Comparison of ENCODE assay signal across 17 cellular contexts in the genomic region with DNA sequence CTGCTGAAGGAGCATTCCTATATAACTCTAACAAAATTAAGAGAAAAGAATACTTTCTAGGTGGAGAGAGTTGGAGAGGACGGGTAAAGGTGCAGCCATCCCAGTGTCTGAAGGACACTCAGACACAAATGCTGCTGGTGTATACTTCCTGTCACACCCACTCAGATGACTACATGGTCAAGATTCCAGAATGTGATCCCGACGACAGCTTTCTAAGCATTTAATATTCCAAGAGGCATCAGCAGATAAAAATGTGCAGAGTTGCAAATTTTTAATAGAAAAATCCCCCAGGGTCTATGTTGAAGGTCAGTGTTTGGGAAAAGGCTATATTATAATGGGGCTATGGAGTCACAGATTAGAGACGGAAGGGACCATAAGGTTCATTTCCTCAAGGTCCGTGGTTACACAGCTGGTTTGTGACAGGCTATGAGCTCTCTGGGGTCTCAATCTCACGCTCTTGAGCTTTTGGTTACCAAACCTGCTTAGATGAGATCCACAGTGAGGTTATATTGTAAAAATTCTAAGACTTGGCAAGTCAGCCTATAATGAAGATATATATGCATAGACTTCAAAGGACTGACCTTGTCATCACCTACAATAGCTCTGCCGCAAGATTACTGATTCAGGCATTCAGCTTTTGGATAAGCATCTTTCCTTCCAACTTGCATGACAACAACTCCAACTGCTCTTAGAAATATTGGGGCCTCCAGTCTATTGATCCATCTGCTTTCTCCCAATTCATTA. TPM values are rescaled to one million over a fixed set of nuclear protein-coding genes. Genes with fewer than 3 reads are reported as not detected.
DNase-seq lines count a peak whose midpoint lies in the region; ATAC-seq, FAIRE-seq and TF ChIP-seq lines count a peak whose summit lies in the region.
"Had no signal": no experiment of that assay in that cellular context is flagged by ENCODE, and none has a peak within 500 bp of the region (broad histone marks: within the 10 kb centered on the region; RNA-seq: fewer than 3 reads in every experiment).

No MANE protein-coding gene starts in this region.

- H2AFZ ChIP-seq in HepG2 (ENCODE audit: low read length) (no peak overlapping the region), mesenchymal stem cell (ENCODE audit: low read depth, low read length) (no peak overlapping the region)

- no peak overlapping the region for H2BK120ac ChIP-seq in mesenchymal stem cell (ENCODE audit: low read depth, low read length)

- H3K27me3 ChIP-seq in HepG2 (ENCODE audit: control insufficient read depth in 1 of 2, insufficient read depth in 2 of 2, low read length in 2 of 2) = no peaks in the 10 kb centered on the region
- no peaks in the 10 kb centered on the region for H3K27me3 ChIP-seq in right lobe of liver
- H3K27me3 ChIP-seq in mesenchymal stem cell (ENCODE audit: control insufficient read depth in 1 of 2, insufficient read depth in 1 of 2, low read length in 2 of 2) = no peaks in the 10 kb centered on the region
- H3K27me3 ChIP-seq: upper lobe of left lung had no signal

- in situ Hi-C loops in HepG2 (cut with HindIII; ENCODE audit: extremely low pct_ligation_motif_present, low pct_unique_long_range_greater_than_20kb) = no loop called here

- FAIRE-seq in HepG2 (lab: Jason Lieb, UNC) = no peak
- FAIRE-seq: A204.1, H54, kidney had no signal

- no peak for TF ChIP-seq RAD21 in HepG2 (CRISPR knock-in tag; IDR thresholded peaks at IDR 0.05)

- BruUV-seq in HepG2 (replicated peaks; lab: Mats Ljungman, UMichigan) = no TSS peak

- H3K9ac ChIP-seq in HepG2 (ENCODE audit: insufficient read depth, low read depth, low read length) (peak overlapping the region; percentile 47; the same call in 1 of the 2 replicates), mesenchymal stem cell (ENCODE audit: low read length) (no peak overlapping the region)
- H3K9ac ChIP-seq: KMS-11 had no signal

- no peak for TF ChIP-seq POLR2A in HepG2 (IDR thresholded peaks at IDR 0.05; ENCODE audit: insufficient read depth in 1 of 2, low read depth in 2 of 2, low read length in 2 of 2)
- TF ChIP-seq POLR2A in right lobe of liver (IDR thresholded peaks at IDR 0.05) = no peak

- H2AK5ac ChIP-seq in mesenchymal stem cell (ENCODE audit: low read length, severe bottlenecking) = peak overlapping the region; percentile 55

- peak overlapping the region; percentile 70 for H3K4me2 ChIP-seq in HepG2 (ENCODE audit: low read depth, low read length)
- H3K4me2 ChIP-seq in mesenchymal stem cell (ENCODE audit: low read length, poor library complexity, severe bottlenecking) = peak overlapping the region; percentile 34
- H3K4me2 ChIP-seq: KMS-11 had no signal

- ATAC-seq in HepG2 (no peak), right lobe of liver (no peak), HG03039 (IDR thresholded peaks at IDR 0.05; ENCODE audit: unreplicated experiment) (no peak), HG03196 (IDR thresholded peaks at IDR 0.05; ENCODE audit: unreplicated experiment) (no peak), HG03460 (IDR thresholded peaks at IDR 0.05; ENCODE audit: unreplicated experiment) (no peak)

- TF ChIP-seq EP300 in HepG2 (IDR thresholded peaks at IDR 0.05; ENCODE audit: low read depth in 2 of 2, low read length in 2 of 2) (no peak), HepG2 (CRISPR knock-in tag; IDR thresholded peaks at IDR 0.05; ENCODE audit: borderline replicate concordance) (no peak)

- peak overlapping the region in 2 of 3 experiments; percentile 39 to 47; a peak in 2 of 6 replicates for H3K4me3 ChIP-seq in HepG2 (replicated peaks in 1 of 3; ENCODE audit: insufficient read depth in 1 of 3, low read depth in 2 of 3, low read length in 3 of 3)
- H3K4me3 ChIP-seq in right lobe of liver = no peak overlapping the region
- peak overlapping the region in 1 of 2 experiments; percentile 1 for H3K4me3 ChIP-seq in mesenchymal stem cell (ENCODE audit: insufficient read depth in 1 of 2, low read depth in 1 of 2, low read length in 2 of 2)
- H3K4me3 ChIP-seq: upper lobe of left lung had no signal

- H4K91ac ChIP-seq in mesenchymal stem cell (ENCODE audit: low read length) = no peak overlapping the region

- H4K20me1 ChIP-seq in HepG2 (ENCODE audit: insufficient read depth, low read length) = no peaks in the 10 kb centered on the region

- H2BK12ac ChIP-seq in mesenchymal stem cell (ENCODE audit: low read length in 2 of 2) = no peak overlapping the region

- H3K36me3 ChIP-seq in HepG2 (replicated peaks in 1 of 2; ENCODE audit: control insufficient read depth in 1 of 2, insufficient read depth in 2 of 2, low read length in 2 of 2) (no peaks in the 10 kb centered on the region; a peak in 1 of 5 replicates), right lobe of liver (no peaks in the 10 kb centered on the region), mesenchymal stem cell (ENCODE audit: control insufficient read depth in 1 of 2, insufficient read depth in 2 of 2, low read depth in 1 of 2, low read length in 2 of 2) (no peaks in the 10 kb centered on the region)
- H3K36me3 ChIP-seq: upper lobe of left lung had no signal

- POLR2A ChIA-PET in HepG2 (lab: Yijun Ruan, JAX) = interaction anchor here (1.0 to 1.9 kb wide), 2 partner anchors 35 to 37 kb away, joined by 3 to 5 read pairs; partner anchors contain the start of gene ZNF281

- H3K18ac ChIP-seq in mesenchymal stem cell (ENCODE audit: low read depth in 1 of 2, low read length in 2 of 2) = no peak overlapping the region

- H4K8ac ChIP-seq in mesenchymal stem cell (ENCODE audit: low read length) = no peak overlapping the region

- H3K27ac ChIP-seq in HepG2 (ENCODE audit: extremely low read length, insufficient read depth, low read length) (peak overlapping the region; percentile 77), right lobe of liver (no peak overlapping the region), angular gyrus (ENCODE audit: low read depth, low read length) (peak overlapping the region; percentile 98), mesenchymal stem cell (ENCODE audit: low read length, poor library complexity, severe bottlenecking) (peak overlapping the region; percentile 71)
- H3K27ac ChIP-seq: KMS-11, upper lobe of left lung had no signal

- no peaks in the 10 kb centered on the region for H3K9me3 ChIP-seq in HepG2 (ENCODE audit: low read length)
- no peaks in the 10 kb centered on the region for H3K9me3 ChIP-seq in right lobe of liver
- H3K9me3 ChIP-seq in mesenchymal stem cell (ENCODE audit: control insufficient read depth, low read length) = no peaks in the 10 kb centered on the region
- H3K9me3 ChIP-seq: upper lobe of left lung had no signal

- H3K4ac ChIP-seq in mesenchymal stem cell (ENCODE audit: low read depth in 1 of 2, low read length in 2 of 2) = peak overlapping the region in 1 of 2 experiments; percentile 37

- H3K23ac ChIP-seq in mesenchymal stem cell (ENCODE audit: low read length in 2 of 2) = no peak overlapping the region

- DNase-seq in HepG2 (ENCODE audit: low spot score) (peak; percentile 33), right lobe of liver (no peak), mesenchymal stem cell (no peak), LoVo (ENCODE audit: low spot score) (no peak)
- DNase-seq: activated CD4-positive, alpha-beta T cell treated with anti-CD3 and anti-CD28 coated beads, Interleukin-2, amount 10 ng/mL, durations not matched to agents 7 days and 5 days; activated T-cell treated with anti-CD3 and anti-CD28 coated beads, Interleukin-2, amount 50 U/mL, for 24 hours; glutamatergic neuron; kidney; NCI-H1694 treated with DMSO at 0.1 percent for 48 hours; upper lobe of left lung had no signal

- no peak overlapping the region for H3K14ac ChIP-seq in mesenchymal stem cell (ENCODE audit: low read length in 2 of 2)

- H3K4me1 ChIP-seq in HepG2 (ENCODE audit: insufficient read depth, low read length) (peaks cover 95% of the 10 kb centered on the region), right lobe of liver (peaks cover 0 to 54% (median 10%) of the 10 kb centered on the region in 4 donors), mesenchymal stem cell (ENCODE audit: control insufficient read depth, insufficient read depth, low read depth, low read length) (peaks cover 6% of the 10 kb centered on the region)

- no peaks in the 10 kb centered on the region for H3K79me2 ChIP-seq in HepG2 (ENCODE audit: insufficient read depth, low read length)

- intact Hi-C loops in HepG2 (cut with micrococcal nuclease; ENCODE audit: unreplicated experiment) (loop anchor here (5.0 to 10.0 kb wide), 2 partner anchors 37 to 60 kb away; no protein-coding TSS in a partner anchor), right lobe of liver (cut with DNase I) (no loop called here)

- no peaks in the 10 kb centered on the region for H3K79me1 ChIP-seq in mesenchymal stem cell (replicated peaks; ENCODE audit: low read length, poor library complexity, severe bottlenecking)

- TF ChIP-seq CTCF in HepG2 (CRISPR knock-in tag; IDR thresholded peaks at IDR 0.05) (no peak), right lobe of liver (IDR thresholded peaks at IDR 0.05) (no peak)

- H2BK5ac ChIP-seq in mesenchymal stem cell (ENCODE audit: low read depth, low read length, poor library complexity, severe bottlenecking) = no peak overlapping the region

- H2BK15ac ChIP-seq in mesenchymal stem cell (ENCODE audit: low read depth, poor library complexity, severe bottlenecking) = no peak overlapping the region

- CTCF ChIA-PET in HepG2 (lab: Yijun Ruan, JAX; ENCODE audit: low intra/inter-chr PET ratio, low total read pairs) = no interaction called here

- 70% methylated on average over 7 of the region's 7 CpGs for WGBS in HepG2 (ENCODE audit: low lambda C conversion rate)
- 54% methylated on average over 4 of the region's 7 CpGs for WGBS in right lobe of liver (ENCODE audit: insufficient coverage, low coverage, low lambda C conversion rate, missing lambda C conversion rate)
- 84% methylated on average over 4 of the region's 7 CpGs for WGBS in mesenchymal stem cell

RNA-seq across cellular contexts. Expression of gene ZNF281, which starts 35.1 kb away (rescaled TPM):
- 20.6 and 33.1 TPM in 2 replicates for total RNA-seq in HepG2 (2016; rRNA removed; fragmentation: Illumina TruSeq; extraction: Trizol)
- 0.91 and 0.97 TPM in 2 replicates for total RNA-seq in HepG2 (2016; cell fraction: cytosol; rRNA removed; fragmentation: Illumina TruSeq; extraction: Trizol; ENCODE audit: low read depth)
- 21.0 and 32.1 TPM in 2 replicates for total RNA-seq in HepG2 (2016; cell fraction: insoluble cytoplasmic fraction; rRNA removed; fragmentation: Illumina TruSeq; extraction: Trizol)
- total RNA-seq in HepG2 (2016; cell fraction: membrane; rRNA removed; fragmentation: Illumina TruSeq; extraction: Trizol) = 5.9 and 6.6 TPM in 2 replicates
- total RNA-seq in HepG2 (2016; cell fraction: nucleus; rRNA removed; fragmentation: Illumina TruSeq; extraction: Trizol) = 23.8 TPM in 2 replicates
- polyA plus RNA-seq in HepG2 (2011; rRNA removed) = 7.5 and 7.7 TPM in 2 replicates
- polyA plus RNA-seq in HepG2 (2011; cell fraction: cytosol; rRNA removed) = 2.5 and 4.8 TPM in 2 replicates
- polyA plus RNA-seq in HepG2 (2011; cell fraction: nucleus; rRNA removed) = 6.1 and 7.7 TPM in 2 replicates
- polyA plus RNA-seq in HepG2 (2012) = 11.4 and 12.2 TPM in 2 replicates
- polyA plus RNA-seq in HepG2 (2016; cell fraction: cytosol; fragmentation: Illumina TruSeq; extraction: Trizol; ENCODE audit: low read depth) = 0.29 and 0.38 TPM in 2 replicates
- polyA plus RNA-seq in HepG2 (2016; cell fraction: insoluble cytoplasmic fraction; fragmentation: Illumina TruSeq; extraction: Trizol; ENCODE audit: low read depth) = 22.0 and 22.6 TPM in 2 replicates
- 1.8 and 2.1 TPM in 2 replicates for polyA plus RNA-seq in HepG2 (2016; cell fraction: membrane; fragmentation: Illumina TruSeq; extraction: Trizol; ENCODE audit: low read depth)
- 18.7 and 19.3 TPM in 2 replicates for polyA plus RNA-seq in HepG2 (2016; cell fraction: nucleus; fragmentation: Illumina TruSeq; extraction: Trizol; ENCODE audit: insufficient read depth, low read depth)
- polyA minus RNA-seq in HepG2 (2011; rRNA and poly(A)+ RNA removed; ENCODE audit: low replicate concordance) = 15.7 and 16.3 TPM in 2 replicates
- 13.0 and 15.1 TPM in 2 replicates for polyA minus RNA-seq in HepG2 (2011; cell fraction: cytosol; rRNA and poly(A)+ RNA removed)
- polyA minus RNA-seq in HepG2 (2011; cell fraction: nucleus; rRNA and poly(A)+ RNA removed) = 35.4 and 37.0 TPM in 2 replicates
- 10 to 100 TPM; 12.6 to 15.2 (median 13.8) TPM for total RNA-seq in right lobe of liver
- polyA plus RNA-seq in mesenchymal stem cell (2013, experiment 1 of 2) = 28.4 TPM
- 27.8 TPM for polyA plus RNA-seq in mesenchymal stem cell (2013, experiment 2 of 2)

Comparison
In these comparisons a context has a peak if more than half of its experiments do, and no peak if none do; other contexts are left out.
1. H3K27ac ChIP-seq: peak in HepG2 (single experiment), angular gyrus (single experiment) and mesenchymal stem cell (single experiment); none in right lobe of liver (0 of 3).
2. H3K4me3 ChIP-seq: peak in HepG2 (2 of 3); none in right lobe of liver (0 of 3).